1 cellular context compared by ENCODE assay signal in the genomic region with DNA sequence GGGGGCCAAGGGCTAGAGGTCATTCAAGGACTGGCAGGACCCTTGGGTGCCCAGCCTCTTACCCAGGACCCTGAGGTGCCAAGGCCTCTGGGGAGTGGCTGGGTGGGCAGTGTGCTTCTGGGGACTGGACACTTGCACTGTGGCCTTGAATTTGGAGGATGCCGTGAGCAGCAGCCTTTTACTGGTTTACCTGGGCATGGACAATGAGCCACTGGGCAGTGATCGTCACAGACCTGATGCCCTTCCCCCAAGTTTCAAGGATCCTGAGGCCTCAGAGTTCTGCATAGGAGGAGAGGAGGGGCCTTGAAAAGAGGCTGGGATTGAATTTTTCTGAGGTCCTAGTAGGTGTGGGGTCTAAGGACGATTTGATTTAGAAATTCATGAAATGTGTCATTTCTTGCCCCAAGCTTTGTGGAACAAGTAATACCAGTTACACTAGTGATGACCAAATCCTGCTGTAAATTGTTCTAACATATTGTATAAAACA.
TF ChIP-seq lines count a peak whose summit lies in the region.

No MANE protein-coding gene starts in this region.

TF ChIP-seq in A549, 52 proteins besides CTCF, POLR2A, EP300 and RAD21 (continued from another document):
- TF ChIP-seq CHD2 (IDR thresholded peaks at IDR 0.05; ENCODE audit: low read length, partially characterized antibody) (no peak), HEYL (CRISPR knock-in tag; IDR thresholded peaks at IDR 0.05) (peak; percentile 45; the same call in 1 of the 2 replicates), NFE2L2 (conservative IDR thresholded peaks at IDR 0.05; ENCODE audit: low read length) (no peak), EHMT2 (IDR thresholded peaks at IDR 0.05; ENCODE audit: low read depth) (no peak), MYC (IDR thresholded peaks at IDR 0.05; ENCODE audit: borderline replicate concordance, low read length) (no peak), MAZ (IDR thresholded peaks at IDR 0.05; ENCODE audit: borderline replicate concordance, low read depth, low read length) (no peak), SREBF2 (IDR thresholded peaks at IDR 0.05) (no peak), PHF8 (IDR thresholded peaks at IDR 0.05; ENCODE audit: borderline replicate concordance, low read depth) (no peak), FOSL2 (IDR thresholded peaks at IDR 0.05) (no peak), FOSL2 (CRISPR knock-in tag; IDR thresholded peaks at IDR 0.05) (no peak), CHD4 (IDR thresholded peaks at IDR 0.05; ENCODE audit: borderline replicate concordance) (no peak), ZFP36 (IDR thresholded peaks at IDR 0.05; ENCODE audit: borderline replicate concordance, partially characterized antibody) (no peak), HOXB5 (CRISPR knock-in tag; IDR thresholded peaks at IDR 0.05) (peak; percentile 66; the same call in 1 of the 2 replicates), FOSB (CRISPR knock-in tag; IDR thresholded peaks at IDR 0.05) (peak; percentile 87), ZC3H11A (IDR thresholded peaks at IDR 0.05) (no peak), CBX8 (IDR thresholded peaks at IDR 0.05) (no peak), BHLHE40 (IDR thresholded peaks at IDR 0.05; ENCODE audit: low read depth, low read length) (no peak), KDM1A (IDR thresholded peaks at IDR 0.05; ENCODE audit: low read depth) (no peak), HOXA7 (CRISPR knock-in tag; IDR thresholded peaks at IDR 0.05) (peak; percentile 58; the same call in 1 of the 2 replicates), MAFK (IDR thresholded peaks at IDR 0.05; ENCODE audit: partially characterized antibody) (no peak), ZSCAN20 (CRISPR knock-in tag; IDR thresholded peaks at IDR 0.05) (no peak), NR3C1 (IDR thresholded peaks at IDR 0.05) (no peak), JUN (IDR thresholded peaks at IDR 0.05) (no peak), TP53 (CRISPR knock-in tag; IDR thresholded peaks at IDR 0.05) (no peak), FOXS1 (CRISPR knock-in tag; IDR thresholded peaks at IDR 0.05) (0 out of 2 replicates have a peak, but pooled peaks have one; percentile 5), RARB (CRISPR knock-in tag; IDR thresholded peaks at IDR 0.05) (no peak; the same call in 1 of the 2 replicates), KDM5A (IDR thresholded peaks at IDR 0.05) (no peak), CBX2 (IDR thresholded peaks at IDR 0.05; ENCODE audit: borderline replicate concordance, low read depth) (no peak), GATA3 (IDR thresholded peaks at IDR 0.05; ENCODE audit: borderline replicate concordance) (no peak), ZNF302 (CRISPR knock-in tag; IDR thresholded peaks at IDR 0.05) (no peak; the same call in 1 of the 2 replicates), RNF2 (IDR thresholded peaks at IDR 0.05; ENCODE audit: borderline replicate concordance, low read depth) (no peak)
- TF ChIP-seq, protein P1, sequence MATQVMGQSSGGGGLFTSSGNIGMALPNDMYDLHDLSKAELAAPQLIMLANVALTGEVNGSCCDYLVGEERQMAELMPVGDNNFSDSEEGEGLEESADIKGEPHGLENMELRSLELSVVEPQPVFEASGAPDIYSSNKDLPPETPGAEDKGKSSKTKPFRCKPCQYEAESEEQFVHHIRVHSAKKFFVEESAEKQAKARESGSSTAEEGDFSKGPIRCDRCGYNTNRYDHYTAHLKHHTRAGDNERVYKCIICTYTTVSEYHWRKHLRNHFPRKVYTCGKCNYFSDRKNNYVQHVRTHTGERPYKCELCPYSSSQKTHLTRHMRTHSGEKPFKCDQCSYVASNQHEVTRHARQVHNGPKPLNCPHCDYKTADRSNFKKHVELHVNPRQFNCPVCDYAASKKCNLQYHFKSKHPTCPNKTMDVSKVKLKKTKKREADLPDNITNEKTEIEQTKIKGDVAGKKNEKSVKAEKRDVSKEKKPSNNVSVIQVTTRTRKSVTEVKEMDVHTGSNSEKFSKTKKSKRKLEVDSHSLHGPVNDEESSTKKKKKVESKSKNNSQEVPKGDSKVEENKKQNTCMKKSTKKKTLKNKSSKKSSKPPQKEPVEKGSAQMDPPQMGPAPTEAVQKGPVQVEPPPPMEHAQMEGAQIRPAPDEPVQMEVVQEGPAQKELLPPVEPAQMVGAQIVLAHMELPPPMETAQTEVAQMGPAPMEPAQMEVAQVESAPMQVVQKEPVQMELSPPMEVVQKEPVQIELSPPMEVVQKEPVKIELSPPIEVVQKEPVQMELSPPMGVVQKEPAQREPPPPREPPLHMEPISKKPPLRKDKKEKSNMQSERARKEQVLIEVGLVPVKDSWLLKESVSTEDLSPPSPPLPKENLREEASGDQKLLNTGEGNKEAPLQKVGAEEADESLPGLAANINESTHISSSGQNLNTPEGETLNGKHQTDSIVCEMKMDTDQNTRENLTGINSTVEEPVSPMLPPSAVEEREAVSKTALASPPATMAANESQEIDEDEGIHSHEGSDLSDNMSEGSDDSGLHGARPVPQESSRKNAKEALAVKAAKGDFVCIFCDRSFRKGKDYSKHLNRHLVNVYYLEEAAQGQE (IDR thresholded peaks at IDR 0.05), result no peak
- TF ChIP-seq, protein P2, sequence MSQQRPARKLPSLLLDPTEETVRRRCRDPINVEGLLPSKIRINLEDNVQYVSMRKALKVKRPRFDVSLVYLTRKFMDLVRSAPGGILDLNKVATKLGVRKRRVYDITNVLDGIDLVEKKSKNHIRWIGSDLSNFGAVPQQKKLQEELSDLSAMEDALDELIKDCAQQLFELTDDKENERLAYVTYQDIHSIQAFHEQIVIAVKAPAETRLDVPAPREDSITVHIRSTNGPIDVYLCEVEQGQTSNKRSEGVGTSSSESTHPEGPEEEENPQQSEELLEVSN (IDR thresholded peaks at IDR 0.05; ENCODE audit: borderline replicate concordance, low read depth), result no peak
- TF ChIP-seq, protein P3, sequence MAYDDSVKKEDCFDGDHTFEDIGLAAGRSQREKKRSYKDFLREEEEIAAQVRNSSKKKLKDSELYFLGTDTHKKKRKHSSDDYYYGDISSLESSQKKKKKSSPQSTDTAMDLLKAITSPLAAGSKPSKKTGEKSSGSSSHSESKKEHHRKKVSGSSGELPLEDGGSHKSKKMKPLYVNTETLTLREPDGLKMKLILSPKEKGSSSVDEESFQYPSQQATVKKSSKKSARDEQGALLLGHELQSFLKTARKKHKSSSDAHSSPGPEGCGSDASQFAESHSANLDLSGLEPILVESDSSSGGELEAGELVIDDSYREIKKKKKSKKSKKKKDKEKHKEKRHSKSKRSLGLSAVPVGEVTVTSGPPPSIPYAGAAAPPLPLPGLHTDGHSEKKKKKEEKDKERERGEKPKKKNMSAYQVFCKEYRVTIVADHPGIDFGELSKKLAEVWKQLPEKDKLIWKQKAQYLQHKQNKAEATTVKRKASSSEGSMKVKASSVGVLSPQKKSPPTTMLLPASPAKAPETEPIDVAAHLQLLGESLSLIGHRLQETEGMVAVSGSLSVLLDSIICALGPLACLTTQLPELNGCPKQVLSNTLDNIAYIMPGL (CRISPR knock-in tag; IDR thresholded peaks at IDR 0.05; ENCODE audit: borderline replicate concordance), result no peak
- TF ChIP-seq, protein P4, sequence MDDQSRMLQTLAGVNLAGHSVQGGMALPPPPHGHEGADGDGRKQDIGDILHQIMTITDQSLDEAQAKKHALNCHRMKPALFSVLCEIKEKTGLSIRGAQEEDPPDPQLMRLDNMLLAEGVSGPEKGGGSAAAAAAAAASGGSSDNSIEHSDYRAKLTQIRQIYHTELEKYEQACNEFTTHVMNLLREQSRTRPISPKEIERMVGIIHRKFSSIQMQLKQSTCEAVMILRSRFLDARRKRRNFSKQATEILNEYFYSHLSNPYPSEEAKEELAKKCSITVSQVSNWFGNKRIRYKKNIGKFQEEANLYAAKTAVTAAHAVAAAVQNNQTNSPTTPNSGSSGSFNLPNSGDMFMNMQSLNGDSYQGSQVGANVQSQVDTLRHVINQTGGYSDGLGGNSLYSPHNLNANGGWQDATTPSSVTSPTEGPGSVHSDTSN (IDR thresholded peaks at IDR 0.05), result no peak
- TF ChIP-seq, protein P5, sequence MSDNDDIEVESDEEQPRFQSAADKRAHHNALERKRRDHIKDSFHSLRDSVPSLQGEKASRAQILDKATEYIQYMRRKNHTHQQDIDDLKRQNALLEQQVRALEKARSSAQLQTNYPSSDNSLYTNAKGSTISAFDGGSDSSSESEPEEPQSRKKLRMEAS (IDR thresholded peaks at IDR 0.05), result no peak
- TF ChIP-seq, protein P6, sequence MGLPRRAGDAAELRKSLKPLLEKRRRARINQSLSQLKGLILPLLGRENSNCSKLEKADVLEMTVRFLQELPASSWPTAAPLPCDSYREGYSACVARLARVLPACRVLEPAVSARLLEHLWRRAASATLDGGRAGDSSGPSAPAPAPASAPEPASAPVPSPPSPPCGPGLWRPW (IDR thresholded peaks at IDR 0.05), result no peak
- TF ChIP-seq, protein P7, sequence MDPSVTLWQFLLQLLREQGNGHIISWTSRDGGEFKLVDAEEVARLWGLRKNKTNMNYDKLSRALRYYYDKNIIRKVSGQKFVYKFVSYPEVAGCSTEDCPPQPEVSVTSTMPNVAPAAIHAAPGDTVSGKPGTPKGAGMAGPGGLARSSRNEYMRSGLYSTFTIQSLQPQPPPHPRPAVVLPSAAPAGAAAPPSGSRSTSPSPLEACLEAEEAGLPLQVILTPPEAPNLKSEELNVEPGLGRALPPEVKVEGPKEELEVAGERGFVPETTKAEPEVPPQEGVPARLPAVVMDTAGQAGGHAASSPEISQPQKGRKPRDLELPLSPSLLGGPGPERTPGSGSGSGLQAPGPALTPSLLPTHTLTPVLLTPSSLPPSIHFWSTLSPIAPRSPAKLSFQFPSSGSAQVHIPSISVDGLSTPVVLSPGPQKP (IDR thresholded peaks at IDR 0.05; ENCODE audit: low read depth, low read length), result no peak
TF ChIP-seq in A549: peak in this region for 10.
